Comparison of ENCODE assay signal across 1 cellular context in genomic region chr1:226309398-226310122, GRCh38.
A peak's percentile ranks its signal among the peaks of the same experiment; 100 is the strongest.
TF ChIP-seq lines count a peak whose summit lies in the region.

No MANE protein-coding gene starts in this region.

TF ChIP-seq in HepG2, 621 proteins besides CTCF, POLR2A, EP300 and RAD21 (continued from another document and continues in another):
- TF ChIP-seq ZNF407 (CRISPR knock-in tag; IDR thresholded peaks at IDR 0.05; ENCODE audit: not compliant biosample characterization) (no peak), ZNF607 (CRISPR knock-in tag; IDR thresholded peaks at IDR 0.05; ENCODE audit: borderline replicate concordance) (0 out of 2 replicates have a peak, but pooled peaks have one; percentile 5), ZNF616 (CRISPR knock-in tag; IDR thresholded peaks at IDR 0.05; ENCODE audit: low read depth) (no peak), DRAP1 (CRISPR knock-in tag; IDR thresholded peaks at IDR 0.05) (0 out of 2 replicates have a peak, but pooled peaks have one; percentile 25), THAP9 (CRISPR knock-in tag; IDR thresholded peaks at IDR 0.05; ENCODE audit: borderline replicate concordance) (no peak), ZNF460 (CRISPR knock-in tag; IDR thresholded peaks at IDR 0.05; ENCODE audit: borderline replicate concordance) (no peak), ZNF83 (CRISPR knock-in tag; IDR thresholded peaks at IDR 0.05; ENCODE audit: borderline replicate concordance) (no peak), ZHX1 (CRISPR knock-in tag; IDR thresholded peaks at IDR 0.05; ENCODE audit: low read depth) (0 out of 2 replicates have a peak, but pooled peaks have one; percentile 7), ZBTB26 (CRISPR knock-in tag; IDR thresholded peaks at IDR 0.05; ENCODE audit: borderline replicate concordance) (no peak), PTBP1 (IDR thresholded peaks at IDR 0.05; ENCODE audit: low read depth, low read length, poor library complexity, severe bottlenecking) (no peak), TMF1 (CRISPR knock-in tag; IDR thresholded peaks at IDR 0.05; ENCODE audit: low read depth) (peak; percentile 19; the same call in 1 of the 2 replicates), RNF2 (conservative IDR thresholded peaks at IDR 0.05; ENCODE audit: low read depth) (peak; percentile 31; the same call in 1 of the 2 replicates), ZNF773 (CRISPR knock-in tag; IDR thresholded peaks at IDR 0.05; ENCODE audit: borderline replicate concordance) (0 out of 2 replicates have a peak, but pooled peaks have one; percentile 38), NR1H2 (CRISPR knock-in tag; IDR thresholded peaks at IDR 0.05; ENCODE audit: borderline replicate concordance, low read depth) (no peak), ONECUT2 (CRISPR knock-in tag; IDR thresholded peaks at IDR 0.05) (no peak), SNAPC5 (CRISPR knock-in tag; IDR thresholded peaks at IDR 0.05; ENCODE audit: borderline replicate concordance) (no peak), ZNF414 (CRISPR knock-in tag; IDR thresholded peaks at IDR 0.05) (no peak), SIN3A (IDR thresholded peaks at IDR 0.05; ENCODE audit: borderline replicate concordance, low read depth, low read length) (0 out of 2 replicates have a peak, but pooled peaks have one; percentile 60), SETDB1 (CRISPR knock-in tag; IDR thresholded peaks at IDR 0.05; ENCODE audit: borderline replicate concordance) (no peak), ZNF180 (CRISPR knock-in tag; IDR thresholded peaks at IDR 0.05; ENCODE audit: borderline replicate concordance, low read depth) (no peak), KDM2A (CRISPR knock-in tag; IDR thresholded peaks at IDR 0.05; ENCODE audit: borderline replicate concordance, low read depth) (peak; percentile 8; the same call in 1 of the 2 replicates), ZGPAT (CRISPR knock-in tag; IDR thresholded peaks at IDR 0.05) (no peak), GATAD1 (CRISPR knock-in tag; IDR thresholded peaks at IDR 0.05) (0 out of 2 replicates have a peak, but pooled peaks have one; percentile 22), ZNF362 (CRISPR knock-in tag; IDR thresholded peaks at IDR 0.05; ENCODE audit: borderline replicate concordance) (0 out of 2 replicates have a peak, but pooled peaks have one; percentile 11), ZSCAN9 (CRISPR knock-in tag; IDR thresholded peaks at IDR 0.05; ENCODE audit: borderline replicate concordance) (0 out of 2 replicates have a peak, but pooled peaks have one; percentile 17), MYPOP (CRISPR knock-in tag; IDR thresholded peaks at IDR 0.05) (no peak), CSRNP1 (CRISPR knock-in tag; IDR thresholded peaks at IDR 0.05) (peak; percentile 60; the same call in 1 of the 2 replicates)
